ENCODE assay signal across 1 cellular context in the genomic region with DNA sequence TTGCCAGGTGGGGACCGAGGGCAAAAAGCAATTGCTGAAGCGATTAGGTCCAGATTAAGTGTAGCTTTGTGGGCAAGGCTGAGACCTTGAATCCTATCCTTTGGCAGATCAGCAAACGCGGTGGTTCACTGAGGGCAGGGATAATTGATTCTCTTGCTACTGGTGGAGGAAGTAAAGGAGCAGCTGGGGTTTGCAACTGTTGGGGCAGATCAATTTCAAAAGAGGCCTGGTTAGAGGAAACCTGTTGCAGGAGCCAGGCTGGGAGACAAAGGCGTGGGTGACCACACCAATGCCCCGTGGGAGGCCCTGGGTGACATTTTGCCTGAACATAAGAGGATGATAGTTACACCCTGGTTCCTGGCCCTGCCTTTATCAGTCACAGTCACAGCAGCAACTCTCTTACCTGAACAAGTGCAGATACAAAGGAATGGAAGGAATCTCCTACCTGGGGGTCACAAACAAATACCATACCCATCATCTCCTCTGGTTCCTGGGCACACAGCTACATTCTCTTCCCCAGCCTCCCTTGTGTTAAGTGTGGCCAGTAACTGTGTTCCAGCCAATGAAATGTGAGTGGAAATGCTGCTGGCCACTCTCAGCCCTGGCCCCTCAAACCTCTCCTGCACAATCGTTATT.
TF ChIP-seq lines count a peak whose summit lies in the region.

No MANE protein-coding gene starts in this region.

TF ChIP-seq in WTC11, 78 proteins besides CTCF, POLR2A, EP300 and RAD21 (continued from another document):
- TF ChIP-seq, protein P1, sequence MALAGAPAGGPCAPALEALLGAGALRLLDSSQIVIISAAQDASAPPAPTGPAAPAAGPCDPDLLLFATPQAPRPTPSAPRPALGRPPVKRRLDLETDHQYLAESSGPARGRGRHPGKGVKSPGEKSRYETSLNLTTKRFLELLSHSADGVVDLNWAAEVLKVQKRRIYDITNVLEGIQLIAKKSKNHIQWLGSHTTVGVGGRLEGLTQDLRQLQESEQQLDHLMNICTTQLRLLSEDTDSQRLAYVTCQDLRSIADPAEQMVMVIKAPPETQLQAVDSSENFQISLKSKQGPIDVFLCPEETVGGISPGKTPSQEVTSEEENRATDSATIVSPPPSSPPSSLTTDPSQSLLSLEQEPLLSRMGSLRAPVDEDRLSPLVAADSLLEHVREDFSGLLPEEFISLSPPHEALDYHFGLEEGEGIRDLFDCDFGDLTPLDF (CRISPR knock-in tag; IDR thresholded peaks at IDR 0.05), result no peak
